Comparison of ENCODE assay signal across 21 cellular contexts in genomic region chr2:134315471-134315870, GRCh38.
DNase-seq lines count a peak whose midpoint lies in the region; ATAC-seq and TF ChIP-seq lines count a peak whose summit lies in the region.
"Had no signal": no experiment of that assay in that cellular context is flagged by ENCODE, and none has a peak within 500 bp of the region (broad histone marks: within the 10 kb centered on the region; RNA-seq: fewer than 3 reads in every experiment).

No MANE protein-coding gene starts in this region.

- H3K27me3 Mint-ChIP-seq in CD4-positive, alpha-beta T cell = no peaks in the 10 kb centered on the region
- no peaks in the 10 kb centered on the region for H3K27me3 Mint-ChIP-seq in T-helper 17 cell
- H3K27me3 Mint-ChIP-seq in activated T-helper 17 cell treated with anti-CD3 and anti-CD28 coated beads, Interleukin-2, amount 50 U/mL, for 72 hours = no peaks in the 10 kb centered on the region
- H3K27me3 Mint-ChIP-seq: CD4-positive, alpha-beta memory T cell had no signal

- CTCF ChIA-PET in CD4-positive, alpha-beta T cell (lab: Charles Lee) = interaction anchor here (0.9 kb wide), 1 partner anchor 17 kb away, joined by 3 read pairs; no protein-coding TSS in a partner anchor

- H3K4me1 ChIP-seq in BLaER1 = peaks cover 100% of the 10 kb centered on the region
- H3K4me1 ChIP-seq: A549 had no signal

- H3K9me3 Mint-ChIP-seq in CD4-positive, alpha-beta T cell = no peaks in the 10 kb centered on the region
- H3K9me3 Mint-ChIP-seq in activated T-helper 17 cell treated with anti-CD3 and anti-CD28 coated beads, Interleukin-2, amount 50 U/mL, for 72 hours = no peaks in the 10 kb centered on the region
- H3K9me3 Mint-ChIP-seq: CD4-positive, alpha-beta memory T cell; HFFc6 had no signal

- intact Hi-C loops in CD4-positive, alpha-beta T cell (cut with DNase I, micrococcal nuclease) = no loop called here

- no peaks in the 10 kb centered on the region for H4K20me1 ChIP-seq in BLaER1

- no peak for TF ChIP-seq CTCF in CD4-positive, alpha-beta T cell (IDR thresholded peaks at IDR 0.05)

- H3K27ac ChIP-seq in BLaER1 = no peak overlapping the region
- no peak overlapping the region for H3K27ac ChIP-seq in CD4-positive, alpha-beta T cell (ENCODE audit: low read depth, low read length)
- H3K27ac ChIP-seq: A549 had no signal

- no peak overlapping the region for H3K4me3 Mint-ChIP-seq in CD4-positive, alpha-beta T cell
- no peak overlapping the region for H3K4me3 Mint-ChIP-seq in T-helper 17 cell
- no peak overlapping the region for H3K4me3 Mint-ChIP-seq in activated T-helper 17 cell treated with anti-CD3 and anti-CD28 coated beads, Interleukin-2, amount 50 U/mL, for 72 hours
- H3K4me3 Mint-ChIP-seq: HFFc6 had no signal

- no peaks in the 10 kb centered on the region for H3K9me3 ChIP-seq in BLaER1
- no peaks in the 10 kb centered on the region for H3K9me3 ChIP-seq in CD4-positive, alpha-beta T cell (ENCODE audit: control insufficient read depth, low read length)
- no peaks in the 10 kb centered on the region for H3K9me3 ChIP-seq in T-helper 17 cell (ENCODE audit: control insufficient read depth, low read length, poor library complexity, severe bottlenecking)
- H3K9me3 ChIP-seq: A549; BLaER1 treated with 17β-estradiol and CSF1 and Interleukin-3, amounts not matched to agents 10 nM and 100 nM had no signal

- H3K27me3 ChIP-seq in BLaER1 = no peaks in the 10 kb centered on the region
- H3K27me3 ChIP-seq in CD4-positive, alpha-beta T cell (ENCODE audit: control insufficient read depth, insufficient read depth, low read length) = no peaks in the 10 kb centered on the region
- H3K27me3 ChIP-seq: BLaER1 treated with 17β-estradiol and CSF1 and Interleukin-3, amounts not matched to agents 10 nM and 100 nM had no signal

- peaks cover 90% of the 10 kb centered on the region for H3K4me1 Mint-ChIP-seq in CD4-positive, alpha-beta T cell (ENCODE audit: low read depth)
- peaks cover 71% of the 10 kb centered on the region for H3K4me1 Mint-ChIP-seq in T-helper 17 cell
- peaks cover 64% of the 10 kb centered on the region for H3K4me1 Mint-ChIP-seq in activated T-helper 17 cell treated with anti-CD3 and anti-CD28 coated beads, Interleukin-2, amount 50 U/mL, for 72 hours

- POLR2A ChIA-PET in CD4-positive, alpha-beta T cell (lab: Charles Lee) = no interaction called here

- H3K4me2 ChIP-seq in BLaER1 = peak overlapping the region; percentile 2; the same call in 1 of the 2 replicates
- H3K4me2 ChIP-seq: A549 had no signal

- peaks cover 43% of the 10 kb centered on the region for H3K36me3 ChIP-seq in BLaER1

- peaks cover 49% of the 10 kb centered on the region for H3K36me3 Mint-ChIP-seq in CD4-positive, alpha-beta T cell (ENCODE audit: low read depth)
- H3K36me3 Mint-ChIP-seq in T-helper 17 cell (ENCODE audit: low read depth) = peaks cover 10% of the 10 kb centered on the region
- H3K36me3 Mint-ChIP-seq in activated T-helper 17 cell treated with anti-CD3 and anti-CD28 coated beads, Interleukin-2, amount 50 U/mL, for 72 hours (ENCODE audit: low read depth) = peaks cover 42% of the 10 kb centered on the region

- no peak overlapping the region for H3K4me3 ChIP-seq in BLaER1
- H3K4me3 ChIP-seq: A549; BLaER1 treated with 17β-estradiol and CSF1 and Interleukin-3, amounts not matched to agents 10 nM and 100 nM had no signal

- no peak for DNase-seq in CD4-positive, alpha-beta T cell
- DNase-seq in T-helper 17 cell (no peak), myocyte (ENCODE audit: low read depth) (peak; percentile 75), C1 segment of cervical spinal cord (lab: John Stamatoyannopoulos, UW) (no peak), NCI-H2171 (lab: John Stamatoyannopoulos, UW) (no peak), 8988T (no peak)
- DNase-seq: AML-193; CD4-positive, alpha-beta memory T cell; DMS153; DMS79; GDM1; GOT3; H7; HFFc6; IMR-90; KBM-7 had no signal

- H3K27ac Mint-ChIP-seq in CD4-positive, alpha-beta T cell = peak overlapping the region; percentile 73
- H3K27ac Mint-ChIP-seq in T-helper 17 cell = peak overlapping the region; percentile 98
- no peak overlapping the region for H3K27ac Mint-ChIP-seq in activated T-helper 17 cell treated with anti-CD3 and anti-CD28 coated beads, Interleukin-2, amount 50 U/mL, for 72 hours
- H3K27ac Mint-ChIP-seq: HFFc6 had no signal

- no peak for ATAC-seq in CD4-positive, alpha-beta T cell (ENCODE audit: poor library complexity)
- no peak for ATAC-seq in T-helper 17 cell
- no peak for ATAC-seq in activated T-helper 17 cell treated with anti-CD3 and anti-CD28 coated beads, Interleukin-2, amount 50 U/mL, for 72 hours (replicated peaks)
- ATAC-seq: A549, HCT116 had no signal

- no peak overlapping the region for H3K9ac ChIP-seq in BLaER1
- H3K9ac ChIP-seq: BLaER1 treated with 17β-estradiol and CSF1 and Interleukin-3, amounts not matched to agents 10 nM and 100 nM had no signal
